ENCODE assay signal across 18 cellular contexts in the genomic region with DNA sequence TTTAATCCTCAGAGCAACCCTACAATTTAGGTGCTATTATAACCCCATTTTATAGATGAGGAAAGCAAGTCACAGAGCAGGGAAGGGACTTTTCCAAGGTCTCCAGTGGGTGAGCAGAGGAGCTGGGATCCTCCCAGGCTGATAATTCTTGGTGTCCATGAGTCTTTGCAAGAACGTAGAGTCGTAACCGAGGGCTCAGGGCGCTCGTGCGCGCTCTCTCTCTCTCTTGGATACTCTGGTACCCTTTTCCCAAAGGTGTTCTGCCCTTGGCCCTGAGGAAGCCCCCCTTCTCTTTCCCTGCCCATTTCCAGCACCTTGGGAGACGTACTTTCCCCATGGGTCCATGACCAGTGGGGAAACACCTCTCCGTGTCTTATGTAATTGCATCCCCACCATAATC. TPM values are rescaled to one million over a fixed set of nuclear protein-coding genes. Genes with fewer than 3 reads are reported as not detected.
DNase-seq lines count a peak whose midpoint lies in the region; ATAC-seq and TF ChIP-seq lines count a peak whose summit lies in the region.
"Had no signal": no experiment of that assay in that cellular context is flagged by ENCODE, and none has a peak within 500 bp of the region (broad histone marks: within the 10 kb centered on the region; RNA-seq: fewer than 3 reads in every experiment).

No MANE protein-coding gene starts in this region.

- H3K4me3 Mint-ChIP-seq in activated naive CD8-positive, alpha-beta T cell treated with anti-CD3 and anti-CD28 coated beads, Interleukin-2, amount 10 ng/mL, durations not matched to agents 7 days and 5 days, result no peak overlapping the region
- H3K4me3 Mint-ChIP-seq in activated naive CD8-positive, alpha-beta T cell treated with anti-CD3 and anti-CD28 coated beads for 36 hours, result no peak overlapping the region
- H3K4me3 Mint-ChIP-seq in nephron progenitor cell, result no peak overlapping the region
- no peak overlapping the region for H3K4me3 Mint-ChIP-seq in stimulated activated effector memory CD8-positive, alpha-beta T cell treated with anti-CD3 and anti-CD28 coated beads, Interleukin-12 subunit alpha, Interleukin-12 subunit beta, amount 100 ng/mL, for 72 hours
- no peak overlapping the region for H3K4me3 Mint-ChIP-seq in activated T-cell treated with anti-CD3 and anti-CD28 coated beads, Interleukin-2, amount 50 U/mL, for 72 hours
- H3K4me3 Mint-ChIP-seq: B cell; CD14-positive monocyte; CD8-positive, alpha-beta T cell; HFFc6 had no signal

- H3K36me3 Mint-ChIP-seq in activated naive CD8-positive, alpha-beta T cell treated with anti-CD3 and anti-CD28 coated beads, Interleukin-2, amount 10 ng/mL, durations not matched to agents 7 days and 5 days, result peaks cover 1% of the 10 kb centered on the region
- H3K36me3 Mint-ChIP-seq in activated naive CD8-positive, alpha-beta T cell treated with anti-CD3 and anti-CD28 coated beads for 36 hours, result no peaks in the 10 kb centered on the region
- no peaks in the 10 kb centered on the region for H3K36me3 Mint-ChIP-seq in nephron progenitor cell (ENCODE audit: low read depth)
- no peaks in the 10 kb centered on the region for H3K36me3 Mint-ChIP-seq in stimulated activated effector memory CD8-positive, alpha-beta T cell treated with anti-CD3 and anti-CD28 coated beads, Interleukin-12 subunit alpha, Interleukin-12 subunit beta, amount 100 ng/mL, for 72 hours
- no peaks in the 10 kb centered on the region for H3K36me3 Mint-ChIP-seq in activated T-cell treated with anti-CD3 and anti-CD28 coated beads, Interleukin-2, amount 50 U/mL, for 72 hours (ENCODE audit: insufficient read depth in 2 of 2)
- H3K36me3 Mint-ChIP-seq: CD14-positive monocyte; CD8-positive, alpha-beta T cell had no signal

- peak overlapping the region; percentile 26 for H3K27ac Mint-ChIP-seq in activated naive CD8-positive, alpha-beta T cell treated with anti-CD3 and anti-CD28 coated beads, Interleukin-2, amount 10 ng/mL, durations not matched to agents 7 days and 5 days
- H3K27ac Mint-ChIP-seq in activated naive CD8-positive, alpha-beta T cell treated with anti-CD3 and anti-CD28 coated beads for 36 hours, result no peak overlapping the region
- H3K27ac Mint-ChIP-seq in nephron progenitor cell, result peak overlapping the region; percentile 38
- peak overlapping the region; percentile 8 for H3K27ac Mint-ChIP-seq in stimulated activated effector memory CD8-positive, alpha-beta T cell treated with anti-CD3 and anti-CD28 coated beads, Interleukin-12 subunit alpha, Interleukin-12 subunit beta, amount 100 ng/mL, for 72 hours
- H3K27ac Mint-ChIP-seq in activated T-cell treated with anti-CD3 and anti-CD28 coated beads, Interleukin-2, amount 50 U/mL, for 72 hours, result no peak overlapping the region
- H3K27ac Mint-ChIP-seq: B cell; CD8-positive, alpha-beta T cell; HFFc6 had no signal

- no peaks in the 10 kb centered on the region for H3K27me3 ChIP-seq in WERI-Rb-1 (ENCODE audit: insufficient read depth, low read depth, severe bottlenecking)

- H3K4me1 Mint-ChIP-seq in activated naive CD8-positive, alpha-beta T cell treated with anti-CD3 and anti-CD28 coated beads, Interleukin-2, amount 10 ng/mL, durations not matched to agents 7 days and 5 days, result peaks cover 36% of the 10 kb centered on the region
- H3K4me1 Mint-ChIP-seq in activated naive CD8-positive, alpha-beta T cell treated with anti-CD3 and anti-CD28 coated beads for 36 hours, result peaks cover 16% of the 10 kb centered on the region
- H3K4me1 Mint-ChIP-seq in nephron progenitor cell, result peaks cover 53% of the 10 kb centered on the region
- H3K4me1 Mint-ChIP-seq in stimulated activated effector memory CD8-positive, alpha-beta T cell treated with anti-CD3 and anti-CD28 coated beads, Interleukin-12 subunit alpha, Interleukin-12 subunit beta, amount 100 ng/mL, for 72 hours, result peaks cover 20% of the 10 kb centered on the region
- H3K4me1 Mint-ChIP-seq in activated T-cell treated with anti-CD3 and anti-CD28 coated beads, Interleukin-2, amount 50 U/mL, for 72 hours (ENCODE audit: low read depth), result peaks cover 19% of the 10 kb centered on the region

- ATAC-seq in activated naive CD8-positive, alpha-beta T cell treated with anti-CD3 and anti-CD28 coated beads, Interleukin-2, amount 10 ng/mL, durations not matched to agents 7 days and 5 days (ENCODE audit: low read depth), result no peak
- no peak for ATAC-seq in stimulated activated effector memory CD8-positive, alpha-beta T cell treated with anti-CD3 and anti-CD28 coated beads, Interleukin-12 subunit alpha, Interleukin-12 subunit beta, amount 100 ng/mL, for 72 hours
- ATAC-seq in GM21723 (IDR thresholded peaks at IDR 0.05; ENCODE audit: unreplicated experiment), result no peak
- no peak for ATAC-seq in activated T-cell treated with anti-CD3 and anti-CD28 coated beads, Interleukin-2, amount 50 U/mL, for 72 hours (replicated peaks in 1 of 2)
- ATAC-seq: CD8-positive, alpha-beta T cell; HepG2 had no signal

- no peak overlapping the region for H3K27ac ChIP-seq in WERI-Rb-1

- peaks cover 6% of the 10 kb centered on the region for H3K27me3 Mint-ChIP-seq in activated naive CD8-positive, alpha-beta T cell treated with anti-CD3 and anti-CD28 coated beads, Interleukin-2, amount 10 ng/mL, durations not matched to agents 7 days and 5 days
- H3K27me3 Mint-ChIP-seq in activated naive CD8-positive, alpha-beta T cell treated with anti-CD3 and anti-CD28 coated beads for 36 hours, result no peaks in the 10 kb centered on the region
- peaks cover 6% of the 10 kb centered on the region for H3K27me3 Mint-ChIP-seq in nephron progenitor cell (ENCODE audit: low read depth, poor library complexity)
- no peaks in the 10 kb centered on the region for H3K27me3 Mint-ChIP-seq in activated T-cell treated with anti-CD3 and anti-CD28 coated beads, Interleukin-2, amount 50 U/mL, for 72 hours (ENCODE audit: low read depth)
- H3K27me3 Mint-ChIP-seq: B cell had no signal

- no peak for DNase-seq in activated naive CD8-positive, alpha-beta T cell treated with anti-CD3 and anti-CD28 coated beads, Interleukin-2, amount 10 ng/mL, durations not matched to agents 7 days and 5 days
- DNase-seq in activated naive CD8-positive, alpha-beta T cell treated with anti-CD3 and anti-CD28 coated beads for 36 hours, result no peak
- DNase-seq in WERI-Rb-1 (peak; percentile 0), nephron progenitor cell (no peak)
- no peak for DNase-seq in stimulated activated effector memory CD8-positive, alpha-beta T cell treated with anti-CD3 and anti-CD28 coated beads, Interleukin-12 subunit alpha, Interleukin-12 subunit beta, amount 100 ng/mL, for 72 hours (ENCODE audit: low spot score in 2 of 2)
- no peak for DNase-seq in activated T-cell treated with anti-CD3 and anti-CD28 coated beads, Interleukin-2, amount 50 U/mL, for 72 hours
- DNase-seq: CD8-positive, alpha-beta T cell; COR-L47; DMS153; DMS79 treated with DMSO at 0.1 percent for 48 hours; EL; HCEC 1CT; HFFc6 had no signal

- no peak for TF ChIP-seq CTCF in WERI-Rb-1 (IDR thresholded peaks at IDR 0.05; ENCODE audit: low read depth, low read length)
- TF ChIP-seq CTCF in nephron progenitor cell (IDR thresholded peaks at IDR 0.05), result no peak

- no peak overlapping the region for H3K4me3 ChIP-seq in WERI-Rb-1 (ENCODE audit: low read depth, low read length)

- no peaks in the 10 kb centered on the region for H3K9me3 ChIP-seq in WERI-Rb-1 (ENCODE audit: severe bottlenecking)

- no peaks in the 10 kb centered on the region for H3K9me3 Mint-ChIP-seq in activated naive CD8-positive, alpha-beta T cell treated with anti-CD3 and anti-CD28 coated beads, Interleukin-2, amount 10 ng/mL, durations not matched to agents 7 days and 5 days
- no peaks in the 10 kb centered on the region for H3K9me3 Mint-ChIP-seq in activated naive CD8-positive, alpha-beta T cell treated with anti-CD3 and anti-CD28 coated beads for 36 hours
- H3K9me3 Mint-ChIP-seq in nephron progenitor cell, result no peaks in the 10 kb centered on the region
- H3K9me3 Mint-ChIP-seq in stimulated activated effector memory CD8-positive, alpha-beta T cell treated with anti-CD3 and anti-CD28 coated beads, Interleukin-12 subunit alpha, Interleukin-12 subunit beta, amount 100 ng/mL, for 72 hours, result no peaks in the 10 kb centered on the region
- H3K9me3 Mint-ChIP-seq in activated T-cell treated with anti-CD3 and anti-CD28 coated beads, Interleukin-2, amount 50 U/mL, for 72 hours, result no peaks in the 10 kb centered on the region
- H3K9me3 Mint-ChIP-seq: CD8-positive, alpha-beta T cell; HFFc6 had no signal

- POLR2A ChIA-PET in activated naive CD8-positive, alpha-beta T cell treated with anti-CD3 and anti-CD28 coated beads, Interleukin-2, amount 10 ng/mL, durations not matched to agents 7 days and 5 days (lab: Charles Lee), result no interaction called here

- H3K36me3 ChIP-seq in WERI-Rb-1, result no peaks in the 10 kb centered on the region

RNA-seq across cellular contexts. Expression of gene ZP1, which starts 5.2 kb away (rescaled TPM):
- under 1 TPM; 0.44 to 0.60 TPM for total RNA-seq in activated naive CD8-positive, alpha-beta T cell treated with anti-CD3 and anti-CD28 coated beads, Interleukin-2, amount 10 ng/mL, durations not matched to agents 7 days and 5 days
- total RNA-seq in activated naive CD8-positive, alpha-beta T cell treated with anti-CD3 and anti-CD28 coated beads for 36 hours, result not detected
- total RNA-seq in activated T-cell treated with anti-CD3 and anti-CD28 coated beads, Interleukin-2, amount 50 U/mL, for 72 hours, result not detected
- total RNA-seq: B cell; CD8-positive, alpha-beta T cell; HepG2 had no signal

RNA-seq across cellular contexts. Expression of gene PTGDR2, which starts 6.4 kb away (rescaled TPM):
- 1 to 10 TPM; 2.5 to 2.9 TPM for total RNA-seq in activated naive CD8-positive, alpha-beta T cell treated with anti-CD3 and anti-CD28 coated beads, Interleukin-2, amount 10 ng/mL, durations not matched to agents 7 days and 5 days
- total RNA-seq in activated naive CD8-positive, alpha-beta T cell treated with anti-CD3 and anti-CD28 coated beads for 36 hours, result under 1 TPM; 0.12 to 0.16 TPM
- under 1 TPM; 0.16 to 0.17 TPM for total RNA-seq in activated T-cell treated with anti-CD3 and anti-CD28 coated beads, Interleukin-2, amount 50 U/mL, for 72 hours
- total RNA-seq: B cell, H4, HFFc6 had no signal

RNA-seq across cellular contexts. Expression of gene CCDC86, which starts 20.3 kb away (rescaled TPM):
- total RNA-seq in activated naive CD8-positive, alpha-beta T cell treated with anti-CD3 and anti-CD28 coated beads, Interleukin-2, amount 10 ng/mL, durations not matched to agents 7 days and 5 days, result 10 to 100 TPM; 16.9 to 17.1 TPM
- 10 to 100 TPM; 94.4 to 96.3 TPM for total RNA-seq in activated naive CD8-positive, alpha-beta T cell treated with anti-CD3 and anti-CD28 coated beads for 36 hours
- total RNA-seq in activated T-cell treated with anti-CD3 and anti-CD28 coated beads, Interleukin-2, amount 50 U/mL, for 72 hours, result 10 to 100 TPM; 16.4 to 23.9 TPM

RNA-seq across cellular contexts. Expression of gene PRPF19, which starts 44.2 kb away (rescaled TPM):
- 100 to 1,000 TPM in 1 of 2 experiments, 10 to 100 TPM in 1; 97.7 to 103 TPM for total RNA-seq in activated naive CD8-positive, alpha-beta T cell treated with anti-CD3 and anti-CD28 coated beads, Interleukin-2, amount 10 ng/mL, durations not matched to agents 7 days and 5 days
- total RNA-seq in activated naive CD8-positive, alpha-beta T cell treated with anti-CD3 and anti-CD28 coated beads for 36 hours, result 100 to 1,000 TPM; 209 to 213 TPM
- 100 to 1,000 TPM; 139 to 175 TPM for total RNA-seq in activated T-cell treated with anti-CD3 and anti-CD28 coated beads, Interleukin-2, amount 50 U/mL, for 72 hours

RNA-seq across cellular contexts. Expression of gene TMEM109, which starts 51.8 kb away (rescaled TPM):
- 100 to 1,000 TPM in 1 of 2 experiments, 10 to 100 TPM in 1; 97.8 to 102 TPM for total RNA-seq in activated naive CD8-positive, alpha-beta T cell treated with anti-CD3 and anti-CD28 coated beads, Interleukin-2, amount 10 ng/mL, durations not matched to agents 7 days and 5 days
- total RNA-seq in activated naive CD8-positive, alpha-beta T cell treated with anti-CD3 and anti-CD28 coated beads for 36 hours, result 100 to 1,000 TPM; 109 to 113 TPM
- total RNA-seq in activated T-cell treated with anti-CD3 and anti-CD28 coated beads, Interleukin-2, amount 50 U/mL, for 72 hours, result 10 to 100 TPM; 61.9 to 66.3 TPM

Comparison
In these comparisons a context has a peak if more than half of its experiments do, and no peak if none do; other contexts are left out.
1. H3K27ac Mint-ChIP-seq: peak in activated naive CD8-positive, alpha-beta T cell treated with anti-CD3 and anti-CD28 coated beads, Interleukin-2, amount 10 ng/mL, durations not matched to agents 7 days and 5 days (single experiment), nephron progenitor cell (single experiment) and stimulated activated effector memory CD8-positive, alpha-beta T cell treated with anti-CD3 and anti-CD28 coated beads, Interleukin-12 subunit alpha, Interleukin-12 subunit beta, amount 100 ng/mL, for 72 hours (single experiment); none in activated naive CD8-positive, alpha-beta T cell treated with anti-CD3 and anti-CD28 coated beads for 36 hours (single experiment) and activated T-cell treated with anti-CD3 and anti-CD28 coated beads, Interleukin-2, amount 50 U/mL, for 72 hours (single experiment).